Comparison of ENCODE assay signal across 1 cellular context in the genomic region with DNA sequence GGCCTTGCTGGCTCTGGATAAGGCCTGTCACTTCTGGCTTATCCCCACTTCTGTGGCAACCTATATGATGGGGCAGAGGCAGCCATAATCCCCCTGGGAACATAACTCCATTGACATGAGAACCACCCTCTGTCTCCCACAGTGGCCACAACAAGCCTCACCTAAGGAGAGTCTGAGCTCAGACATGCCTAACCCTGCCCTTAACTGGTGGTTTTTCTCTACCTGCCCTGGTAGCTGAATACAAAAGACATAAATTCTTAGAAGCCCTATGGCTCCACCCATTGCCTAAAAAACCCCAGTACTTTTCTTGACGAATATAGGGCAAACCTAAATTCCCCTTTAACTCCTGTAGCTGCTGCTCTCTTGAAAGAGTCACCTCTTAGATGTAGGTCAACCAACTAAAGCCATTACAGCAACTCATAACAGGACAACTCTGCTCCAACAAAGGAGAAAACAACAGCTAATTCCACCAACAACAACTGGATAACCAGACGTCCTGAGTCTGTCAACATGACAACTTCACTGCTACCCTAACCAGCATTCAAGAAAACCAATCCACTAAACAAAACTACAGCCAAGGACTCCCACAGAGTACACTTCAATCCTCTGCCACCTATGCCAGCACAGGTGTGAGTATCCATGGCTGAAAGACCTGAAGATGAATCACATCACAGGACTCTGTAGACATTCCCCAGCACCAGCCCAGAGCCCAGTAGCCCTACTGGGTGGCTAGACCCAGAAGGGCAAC.
TF ChIP-seq lines count a peak whose summit lies in the region.

No MANE protein-coding gene starts in this region.

TF ChIP-seq in GM23338, 12 proteins besides CTCF, POLR2A, EP300 and RAD21 (continued from another document):
- TF ChIP-seq REST (IDR thresholded peaks at IDR 0.05; ENCODE audit: unreplicated experiment): no peak
- TF ChIP-seq CREB1 (CRISPR knock-in tag; IDR thresholded peaks at IDR 0.05; ENCODE audit: low read depth): no peak
- TF ChIP-seq EZH2 (IDR thresholded peaks at IDR 0.05; ENCODE audit: low read depth, unreplicated experiment): no peak
- no peak for TF ChIP-seq ZNF331 (CRISPR knock-in tag; IDR thresholded peaks at IDR 0.05; ENCODE audit: low read depth)
- no peak for TF ChIP-seq JUNB (IDR thresholded peaks at IDR 0.05; ENCODE audit: unreplicated experiment)
- no peak for TF ChIP-seq ZNF462 (CRISPR knock-in tag; IDR thresholded peaks at IDR 0.05)
- TF ChIP-seq STAT1 (IDR thresholded peaks at IDR 0.05; ENCODE audit: unreplicated experiment): no peak
- TF ChIP-seq, protein P1, sequence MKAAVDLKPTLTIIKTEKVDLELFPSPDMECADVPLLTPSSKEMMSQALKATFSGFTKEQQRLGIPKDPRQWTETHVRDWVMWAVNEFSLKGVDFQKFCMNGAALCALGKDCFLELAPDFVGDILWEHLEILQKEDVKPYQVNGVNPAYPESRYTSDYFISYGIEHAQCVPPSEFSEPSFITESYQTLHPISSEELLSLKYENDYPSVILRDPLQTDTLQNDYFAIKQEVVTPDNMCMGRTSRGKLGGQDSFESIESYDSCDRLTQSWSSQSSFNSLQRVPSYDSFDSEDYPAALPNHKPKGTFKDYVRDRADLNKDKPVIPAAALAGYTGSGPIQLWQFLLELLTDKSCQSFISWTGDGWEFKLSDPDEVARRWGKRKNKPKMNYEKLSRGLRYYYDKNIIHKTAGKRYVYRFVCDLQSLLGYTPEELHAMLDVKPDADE (IDR thresholded peaks at IDR 0.05): no peak
- no peak for TF ChIP-seq POLR2AphosphoS5 (IDR thresholded peaks at IDR 0.05; ENCODE audit: low read depth)
